Comparison of ENCODE assay signal across 10 cellular contexts in genomic region chr13:76953921-76954320, GRCh38. TPM values are rescaled to one million over a fixed set of nuclear protein-coding genes. Genes with fewer than 3 reads are reported as not detected.
"Had no signal": no experiment of that assay in that cellular context is flagged by ENCODE, and none has a peak within 500 bp of the region (broad histone marks: within the 10 kb centered on the region; RNA-seq: fewer than 3 reads in every experiment).

No MANE protein-coding gene starts in this region.

- H3K9me3 Mint-ChIP-seq: HFFc6 had no signal

- DNase-seq: GOT3, H7, HFFc6, IMR-90, KG1 had no signal

- ATAC-seq: HCT116, K562 had no signal

- H3K4me3 Mint-ChIP-seq: HFFc6 had no signal

RNA-seq across cellular contexts. Expression of gene ACOD1, which starts 5.6 kb away (rescaled TPM):
- total RNA-seq: GM23248, H4, H7, HFFc6, HT-29, IMR-90, K562 had no signal
